Comparison of ENCODE assay signal across 13 cellular contexts in genomic region chr11:7904910-7905309, GRCh38. TPM values are rescaled to one million over a fixed set of nuclear protein-coding genes. Genes with fewer than 3 reads are reported as not detected.
A peak's percentile ranks its signal among the peaks of the same experiment; 100 is the strongest.
DNase-seq lines count a peak whose midpoint lies in the region; ATAC-seq, FAIRE-seq and TF ChIP-seq lines count a peak whose summit lies in the region.
"Had no signal": no experiment of that assay in that cellular context is flagged by ENCODE, and none has a peak within 500 bp of the region (broad histone marks: within the 10 kb centered on the region; RNA-seq: fewer than 3 reads in every experiment).

No MANE protein-coding gene starts in this region.

- peaks cover 49% of the 10 kb centered on the region for H3K79me2 ChIP-seq in mammary epithelial cell (ENCODE audit: insufficient read depth, low read length)

- peak; percentile 21 for ATAC-seq in upper lobe of right lung
- ATAC-seq in GM21737 (IDR thresholded peaks at IDR 0.05; ENCODE audit: unreplicated experiment) = no peak
- no peak for ATAC-seq in HG02763 (IDR thresholded peaks at IDR 0.05; ENCODE audit: unreplicated experiment)

- WGBS in mammary epithelial cell (ENCODE audit: low coverage, missing lambda C conversion rate) = 2% methylated on average over 4 of the region's 4 CpGs

- H3K27me3 ChIP-seq in HUES6 (ENCODE audit: control insufficient read depth, insufficient read depth, low read length) = no peaks in the 10 kb centered on the region
- H3K27me3 ChIP-seq in mammary epithelial cell (ENCODE audit: insufficient read depth, low read length) = no peaks in the 10 kb centered on the region
- H3K27me3 ChIP-seq in upper lobe of right lung = no peaks in the 10 kb centered on the region
- H3K27me3 ChIP-seq: MG63 had no signal

- peaks cover 52% of the 10 kb centered on the region for H3K4me1 ChIP-seq in HUES6 (ENCODE audit: control insufficient read depth, insufficient read depth, low read length)
- peaks cover 38% of the 10 kb centered on the region for H3K4me1 ChIP-seq in mammary epithelial cell (ENCODE audit: insufficient read depth, low read length)
- H3K4me1 ChIP-seq in kidney (ENCODE audit: control insufficient read depth in 1 of 2, insufficient read depth in 1 of 2, low read depth in 1 of 2, low read length in 2 of 2) = no peaks in the 10 kb centered on the region
- H3K4me1 ChIP-seq in upper lobe of right lung = no peaks in the 10 kb centered on the region

- H3K9me3 ChIP-seq in HUES6 (ENCODE audit: control insufficient read depth, insufficient read depth, low read depth, low read length) = peaks cover 3% of the 10 kb centered on the region; the same call in 1 of the 2 replicates
- no peaks in the 10 kb centered on the region for H3K9me3 ChIP-seq in mammary epithelial cell (replicated peaks; ENCODE audit: insufficient read depth, low read length)
- H3K9me3 ChIP-seq in kidney (ENCODE audit: control insufficient read depth in 1 of 2, low read length in 2 of 2) = no peaks in the 10 kb centered on the region
- no peaks in the 10 kb centered on the region for H3K9me3 ChIP-seq in upper lobe of right lung
- H3K9me3 ChIP-seq: MG63 had no signal

- H3K27ac ChIP-seq in HUES6 (ENCODE audit: low read depth, low read length) (peak overlapping the region; percentile 88), mammary epithelial cell (ENCODE audit: insufficient read depth, low read depth, low read length) (peak overlapping the region; percentile 40), kidney (ENCODE audit: low read depth in 2 of 2, low read length in 2 of 2) (no peak overlapping the region), upper lobe of right lung (peak overlapping the region; percentile 52)

- FAIRE-seq in kidney (lab: Jason Lieb, UNC) = no peak
- FAIRE-seq: colon, GM19239 had no signal

- H4K20me1 ChIP-seq in mammary epithelial cell (ENCODE audit: insufficient read depth, low read length) = no peaks in the 10 kb centered on the region

- in situ Hi-C loops in mammary epithelial cell (cut with MboI; ENCODE audit: low sequenced_read_pairs in 2 of 2) = loop anchor here (5.0 kb wide), 1 partner anchor 82 kb away; the partner anchor contains the start of gene EIF3F (in 2 of the 2)

- no TSS peak for BruUV-seq in mammary epithelial cell (replicated peaks; lab: Mats Ljungman, UMichigan)

- peak overlapping the region; percentile 73 for H3K4me2 ChIP-seq in mammary epithelial cell (ENCODE audit: insufficient read depth, low read depth, low read length)

- TF ChIP-seq CTCF in mammary epithelial cell (conservative IDR thresholded peaks at IDR 0.05 in 1 of 2, IDR thresholded peaks at IDR 0.05 in 1 of 2; ENCODE audit: extremely low read depth in 1 of 2, insufficient read depth in 1 of 2, low read depth in 1 of 2, low read length in 2 of 2) = peak; percentile 47 to 59
- peak; percentile 5 for TF ChIP-seq CTCF in kidney (IDR thresholded peaks at IDR 0.05; ENCODE audit: borderline replicate concordance, extremely low read depth, insufficient read depth)
- peak; percentile 29 for TF ChIP-seq CTCF in upper lobe of right lung (IDR thresholded peaks at IDR 0.05)

- DNase-seq in mammary epithelial cell = peak; percentile 47
- DNase-seq in kidney = no peak
- no peak for DNase-seq in upper lobe of right lung
- DNase-seq in central memory CD4-positive, alpha-beta T cell = no peak
- DNase-seq in OCI-M2 (lab: John Stamatoyannopoulos, UW; ENCODE audit: unreplicated experiment) = no peak
- DNase-seq: MG63, NCI-H774, T-helper 9 cell had no signal

- H3K36me3 ChIP-seq in HUES6 (ENCODE audit: control insufficient read depth, insufficient read depth, low read length) = peaks cover 46% of the 10 kb centered on the region
- H3K36me3 ChIP-seq in mammary epithelial cell (ENCODE audit: insufficient read depth, low read length) = peaks cover 3% of the 10 kb centered on the region
- H3K36me3 ChIP-seq in kidney (ENCODE audit: control insufficient read depth in 1 of 2, insufficient read depth in 2 of 2, low read length in 2 of 2) = no peaks in the 10 kb centered on the region
- H3K36me3 ChIP-seq in upper lobe of right lung = no peaks in the 10 kb centered on the region
- H3K36me3 ChIP-seq: MG63 had no signal

- H3K9ac ChIP-seq in HUES6 (ENCODE audit: low read length) (peak overlapping the region; percentile 92), mammary epithelial cell (ENCODE audit: insufficient read depth, low read length) (peak overlapping the region; percentile 47), kidney (ENCODE audit: low read length in 2 of 2) (no peak overlapping the region)

- dilution Hi-C loops in mammary epithelial cell (cut with HindIII; ENCODE audit: low sequenced_read_pairs) = loop anchor here (5.0 kb wide), 1 partner anchor 62 kb away; the partner anchor contains the start of gene NLRP10

- intact Hi-C loops in mammary epithelial cell (cut with micrococcal nuclease) (loop anchor here (1.0 to 2.0 kb wide), 3 partner anchors 12 to 194 kb away; partner anchors contain the start of gene EIF3F), kidney (cut with DNase I) (no loop called here), upper lobe of right lung (cut with DNase I) (no loop called here)

- H3K4me3 ChIP-seq in HUES6 (ENCODE audit: low read depth, low read length) (peak overlapping the region; percentile 51), mammary epithelial cell (replicated peaks in 1 of 3; ENCODE audit: insufficient read depth in 1 of 3, low read depth in 2 of 3, low read length in 3 of 3) (peak overlapping the region; percentile 31 to 58 (median 51)), kidney (ENCODE audit: low read length in 2 of 2) (no peak overlapping the region), upper lobe of right lung (peak overlapping the region; percentile 22)
- H3K4me3 ChIP-seq: MG63 had no signal

- CTCF ChIA-PET in mammary epithelial cell (lab: Charles Lee; ENCODE audit: low non-redundant PET) = interaction anchor here (0.6 to 4.2 kb wide), 2 partner anchors 60 to 82 kb away, joined by 4 to 57 read pairs; partner anchors contain the start of genes EIF3F and NLRP10

- H2AFZ ChIP-seq in mammary epithelial cell (ENCODE audit: low read depth, low read length) = peak overlapping the region; percentile 70

RNA-seq across cellular contexts. Expression of gene OR10A6, which starts 26.2 kb away (rescaled TPM):
- total RNA-seq in mammary epithelial cell = not detected
- polyA plus RNA-seq in mammary epithelial cell = 0.02 TPM
- polyA minus RNA-seq in mammary epithelial cell = not detected
- not detected for total RNA-seq in kidney
- polyA plus RNA-seq in kidney (ENCODE audit: insufficient read depth, low read depth, low replicate concordance) = not detected
- total RNA-seq in upper lobe of right lung = not detected

RNA-seq across cellular contexts. Expression of gene OR10A3, which starts 36.6 kb away (rescaled TPM):
- under 1 TPM in 1 of 2 donors, not detected in 1; 0.17 TPM for total RNA-seq in mammary epithelial cell
- polyA plus RNA-seq in mammary epithelial cell = not detected
- polyA minus RNA-seq in mammary epithelial cell = not detected
- not detected for total RNA-seq in kidney
- not detected for polyA plus RNA-seq in kidney (ENCODE audit: insufficient read depth, low read depth, low replicate concordance)
- total RNA-seq in upper lobe of right lung = not detected

Comparison
In these comparisons a context has a peak if more than half of its experiments do, and no peak if none do; other contexts are left out.
1. H3K27ac ChIP-seq: peak in HUES6 (single experiment), mammary epithelial cell (single experiment) and upper lobe of right lung (single experiment); none in kidney (0 of 2).
2. H3K4me3 ChIP-seq: peak in HUES6 (single experiment), mammary epithelial cell (3 of 3) and upper lobe of right lung (single experiment); none in kidney (0 of 2).
3. H3K9ac ChIP-seq: peak in HUES6 (single experiment) and mammary epithelial cell (single experiment); none in kidney (0 of 2).
4. Peak in every context shown above with its lines, with median percentiles within 50 percentile points of each other: CTCF ChIP-seq.